8 cellular contexts compared by ENCODE assay signal in the genomic region with DNA sequence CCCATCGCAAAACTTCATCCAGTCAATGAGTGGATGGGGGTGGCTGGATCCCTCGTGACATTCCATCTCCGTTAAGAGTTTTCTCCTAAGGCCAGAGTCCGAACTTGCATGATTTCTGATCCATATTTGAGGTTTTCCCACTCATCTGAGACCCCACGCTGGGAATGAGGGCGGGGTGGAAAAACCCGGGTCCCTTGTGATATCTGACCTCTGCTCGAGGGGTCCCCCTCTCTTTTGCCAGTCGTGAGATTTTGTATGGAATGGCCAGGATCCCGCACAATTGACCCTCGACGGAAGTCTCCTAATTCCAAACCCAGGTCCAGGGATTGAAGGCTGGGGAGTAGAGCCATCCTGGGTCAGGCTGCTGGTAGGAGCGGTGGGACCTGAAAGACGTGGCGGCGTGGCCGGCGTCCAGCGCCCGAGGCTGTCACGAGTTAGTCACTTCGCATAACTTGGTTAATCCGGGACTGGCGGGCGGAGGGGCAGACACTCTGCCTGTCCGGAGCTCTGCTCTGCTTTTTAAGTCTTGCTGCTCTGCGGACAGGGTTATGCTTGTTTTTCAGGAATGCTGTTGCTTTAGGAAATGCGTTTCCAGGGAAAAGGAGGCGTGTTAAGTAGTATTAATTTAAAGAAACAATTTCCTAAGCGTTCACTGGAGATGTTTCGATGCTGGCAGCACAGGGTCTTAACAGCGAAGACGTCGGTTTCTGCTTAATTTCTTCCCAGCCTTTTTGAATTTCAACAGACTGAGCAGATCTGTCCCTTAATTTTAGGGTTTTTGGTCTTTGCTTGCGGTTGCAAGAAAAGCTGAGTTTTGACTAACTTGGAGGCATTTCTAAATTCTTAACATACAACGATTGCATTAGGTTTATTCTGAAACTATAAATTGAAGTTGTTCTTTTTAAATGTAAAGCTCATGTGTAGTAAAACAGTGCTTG. TPM values are rescaled to one million over a fixed set of nuclear protein-coding genes. Genes with fewer than 3 reads are reported as not detected.
DNase-seq lines count a peak whose midpoint lies in the region; ATAC-seq, FAIRE-seq and TF ChIP-seq lines count a peak whose summit lies in the region.

No MANE protein-coding gene starts in this region.

- peaks cover 16% of the 10 kb centered on the region for H4K20me1 ChIP-seq in keratinocyte (ENCODE audit: control insufficient read depth, extremely low read depth, insufficient read depth, low read length)

- dilution Hi-C loops in keratinocyte (cut with MboI; ENCODE audit: extremely low pct_ligation_motif_present, low sequenced_read_pairs) = no loop called here

- H3K9ac ChIP-seq in keratinocyte (ENCODE audit: control insufficient read depth, extremely low read depth, insufficient read depth, low read length) = peak overlapping the region; percentile 99

- peak overlapping the region; percentile 94 for H3K4me2 ChIP-seq in A549
- H3K4me2 ChIP-seq in keratinocyte (ENCODE audit: control insufficient read depth, extremely low read depth, insufficient read depth, low read depth, low read length) = peak overlapping the region; percentile 95

- TF ChIP-seq POLR2A in A549 (IDR thresholded peaks at IDR 0.05; ENCODE audit: low read length) = no peak

- TF ChIP-seq RAD21 in A549 (conservative IDR thresholded peaks at IDR 0.05 in 1 of 2, IDR thresholded peaks at IDR 0.05 in 1 of 2) = no peak

- H3K79me2 ChIP-seq in keratinocyte (ENCODE audit: control insufficient read depth, insufficient read depth, low read length) = peaks cover 59% of the 10 kb centered on the region

- H3K4me1 ChIP-seq in A549 (peaks cover 47% of the 10 kb centered on the region), keratinocyte (ENCODE audit: control insufficient read depth, extremely low read depth, insufficient read depth, low read length) (peaks cover 24% of the 10 kb centered on the region)

- no peaks in the 10 kb centered on the region for H3K27me3 ChIP-seq in keratinocyte (ENCODE audit: control insufficient read depth, extremely low read depth, insufficient read depth, low read length)

- peak; percentile 72 to 74 for ATAC-seq in A549
- peak; percentile 29 for ATAC-seq in GM18502 (IDR thresholded peaks at IDR 0.05; ENCODE audit: poor library complexity, unreplicated experiment)
- ATAC-seq in HG03565 (IDR thresholded peaks at IDR 0.05; ENCODE audit: unreplicated experiment) = no peak

- FAIRE-seq in A549 (lab: Jason Lieb, UNC) (no peak), HTR-8/SVneo (lab: Jason Lieb, UNC) (peak; percentile 72), keratinocyte (lab: Jason Lieb, UNC) (peak; percentile 43)

- peak overlapping the region; percentile 93 to 95 for H3K27ac ChIP-seq in A549
- peak overlapping the region; percentile 98 for H3K27ac ChIP-seq in keratinocyte (ENCODE audit: control insufficient read depth, insufficient read depth, low read length)

- H3K36me3 ChIP-seq in keratinocyte (ENCODE audit: control insufficient read depth in 2 of 2, extremely low read depth in 1 of 2, insufficient read depth in 2 of 2, low read length in 2 of 2) = no peaks in the 10 kb centered on the region

- peak overlapping the region; percentile 86 for H3K4me3 ChIP-seq in A549
- H3K4me3 ChIP-seq in keratinocyte (ENCODE audit: control insufficient read depth in 2 of 3, extremely low read depth in 1 of 3, insufficient read depth in 2 of 3, low read depth in 1 of 3, low read length in 3 of 3) = peak overlapping the region; percentile 79 to 100 (median 99)

- POLR2A ChIA-PET in A549 (lab: Yijun Ruan, JAX) = no interaction called here

- 5% methylated on average over 33 of the region's 36 CpGs for WGBS in A549 (ENCODE audit: missing lambda C conversion rate)

- H3K9me3 ChIP-seq in A549 (no peaks in the 10 kb centered on the region), keratinocyte (ENCODE audit: control insufficient read depth, low read depth, low read length) (no peaks in the 10 kb centered on the region)

- peak overlapping the region; percentile 80 for H2AFZ ChIP-seq in keratinocyte (ENCODE audit: control insufficient read depth, low read length)

- DNase-seq in A549 (ENCODE audit: low read depth in 1 of 2, low spot score in 1 of 2) = peak; percentile 56 to 75
- DNase-seq in HTR-8/SVneo (ENCODE audit: insufficient read length, low spot score) = peak; percentile 64
- DNase-seq in UCSD-AML1 (lab: John Stamatoyannopoulos, UW; ENCODE audit: unreplicated experiment) = peak; percentile 58
- peak; percentile 17 for DNase-seq in cerebellum (ENCODE audit: low spot score)
- no peak for DNase-seq in keratinocyte (ENCODE audit: low read depth, low spot score)
- DNase-seq in stimulated activated CD4-positive, alpha-beta T cell treated with anti-CD3 and anti-CD28 coated beads, Interleukin-12 subunit alpha, Interleukin-12 subunit beta, amount 100 ng/mL, for 24 hours (ENCODE audit: low read depth in 2 of 2) = peak; percentile 7 to 49

- no peak for TF ChIP-seq EP300 in A549 (IDR thresholded peaks at IDR 0.05)

- CTCF ChIA-PET in A549 (lab: Yijun Ruan, JAX) = interaction anchor here (1.3 to 1.8 kb wide), 3 partner anchors 11 to 30 kb away, joined by 4 to 6 read pairs (median 5); no protein-coding TSS in a partner anchor

- peaks cover 6% of the 10 kb centered on the region for H3K9me1 ChIP-seq in keratinocyte (ENCODE audit: control insufficient read depth, extremely low read depth, insufficient read depth, low read length)

- no peak for TF ChIP-seq CTCF in A549 (IDR thresholded peaks at IDR 0.05)
- no peak for TF ChIP-seq CTCF in keratinocyte (optimal IDR thresholded peaks at IDR 0.05 in 1 of 3, IDR thresholded peaks at IDR 0.05 in 1 of 3, conservative IDR thresholded peaks at IDR 0.05 in 1 of 3; ENCODE audit: extremely low read depth in 1 of 3, insufficient read depth in 2 of 3, low read length in 3 of 3)

TF ChIP-seq in A549, 52 proteins besides CTCF, POLR2A, EP300 and RAD21:
- TF ChIP-seq RARB (CRISPR knock-in tag; IDR thresholded peaks at IDR 0.05) = no peak
- 0 out of 2 replicates have a peak, but pooled peaks have one; percentile 3 for TF ChIP-seq GATA3 (IDR thresholded peaks at IDR 0.05; ENCODE audit: borderline replicate concordance)
- TF ChIP-seq MAX (IDR thresholded peaks at IDR 0.05) = peak; percentile 50; the same call in 1 of the 2 replicates

RNA-seq across cellular contexts. Expression of gene GOLGA4, which starts 1.0 kb away (rescaled TPM):
- polyA plus RNA-seq in A549 (2011; rRNA removed) (40.4 and 55.0 TPM in 2 replicates), A549 (2017; fragmentation: RNase III; extraction: RNeasy Plus Mini Kit Qiagen cat#74134 plus additional on column Dnase treatment) (23.3 to 26.9 TPM (median 24.2 TPM) in 3 replicates), keratinocyte (23.2 to 37.9 TPM (median 28.4 TPM) in 3 replicates)
- 5.3 and 6.0 TPM in 2 replicates for polyA plus RNA-seq in A549 (2012; cell fraction: cytosol; rRNA removed)
- 5.1 and 6.2 TPM in 2 replicates for polyA plus RNA-seq in A549 (2012; cell fraction: nucleus; rRNA removed)
- 32.8 and 41.9 TPM in 2 replicates for polyA minus RNA-seq in A549 (2011; rRNA and poly(A)+ RNA removed)
- total RNA-seq in cerebellum = 56.1 TPM
- polyA plus RNA-seq in keratinocyte (2011; ENCODE audit: low read depth) = 234 TPM
- 20.1 and 32.3 TPM in 2 replicates for polyA plus RNA-seq in keratinocyte (2011; cell fraction: cytosol; rRNA removed)
- polyA plus RNA-seq in keratinocyte (2011; cell fraction: nucleus; rRNA removed) = 31.5 and 54.6 TPM in 2 replicates
- polyA plus RNA-seq in keratinocyte (2012; ENCODE audit: low replicate concordance) = 43.9 and 68.5 TPM in 2 replicates
- 18.6 to 42.8 TPM (median 23.4 TPM) in 3 replicates for polyA minus RNA-seq in keratinocyte
- polyA minus RNA-seq in keratinocyte (2011; cell fraction: cytosol; rRNA and poly(A)+ RNA removed) = 39.3 TPM
- polyA minus RNA-seq in keratinocyte (2011; cell fraction: nucleus; rRNA and poly(A)+ RNA removed) = 33.4 and 81.5 TPM in 2 replicates
